1 cellular context compared by ENCODE assay signal in genomic region chr16:50486162-50486561, GRCh38.
TF ChIP-seq lines count a peak whose summit lies in the region.

No MANE protein-coding gene starts in this region.

TF ChIP-seq in HEK293, 187 proteins besides CTCF, POLR2A, EP300 and RAD21:
- TF ChIP-seq ZNF513 (tag by site-specific recombination; IDR thresholded peaks at IDR 0.05), result peak; percentile 89
TF ChIP-seq in HEK293: peak in this region for 1; not testable (repeated sequence) for 186.
